ENCODE assay signal across 12 cellular contexts in the genomic region with DNA sequence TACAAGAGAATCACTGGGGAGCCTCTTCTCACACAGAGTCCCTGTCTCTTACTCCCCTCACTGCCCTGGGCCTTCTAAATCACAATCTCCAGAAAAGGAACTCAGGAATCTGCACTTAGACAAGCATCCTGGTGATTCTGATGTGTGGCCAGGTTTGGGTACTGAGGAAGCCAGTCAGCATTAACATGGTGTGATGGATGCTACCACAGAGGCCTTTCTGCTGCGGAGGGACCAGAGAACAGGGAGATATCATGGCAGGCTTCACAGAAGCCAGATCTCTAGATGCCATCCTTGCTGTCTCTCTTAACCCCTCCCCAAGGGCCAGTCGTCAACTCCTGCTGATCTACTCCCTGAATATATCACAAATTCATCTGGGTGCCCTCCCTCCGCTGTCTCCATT. TPM values are rescaled to one million over a fixed set of nuclear protein-coding genes. Genes with fewer than 3 reads are reported as not detected.
DNase-seq lines count a peak whose midpoint lies in the region; ATAC-seq and TF ChIP-seq lines count a peak whose summit lies in the region.
"Had no signal": no experiment of that assay in that cellular context is flagged by ENCODE, and none has a peak within 500 bp of the region (broad histone marks: within the 10 kb centered on the region; RNA-seq: fewer than 3 reads in every experiment).

No MANE protein-coding gene starts in this region.

- H3K27ac ChIP-seq in ACC112 (ENCODE audit: low read depth, low read length) (no peak overlapping the region), H9 (ENCODE audit: insufficient read length, low read depth, low read length) (no peak overlapping the region), mesenchymal stem cell (ENCODE audit: low read length, poor library complexity, severe bottlenecking) (no peak overlapping the region), left lung (no peak overlapping the region), spleen (no peak overlapping the region)
- H3K27ac ChIP-seq: SJSA1 had no signal

- H2AFZ ChIP-seq in ACC112 (ENCODE audit: low read length, unreplicated experiment) (no peak overlapping the region), H9 (ENCODE audit: low read length) (no peak overlapping the region), mesenchymal stem cell (ENCODE audit: low read depth, low read length) (no peak overlapping the region)

- H3K4me1 ChIP-seq in ACC112 (ENCODE audit: control insufficient read depth, insufficient read depth, low read length, unreplicated experiment) = peaks cover 17% of the 10 kb centered on the region
- peaks cover 4% of the 10 kb centered on the region; the same call in 1 of the 2 replicates for H3K4me1 ChIP-seq in H9 (ENCODE audit: insufficient read depth, low read length)
- H3K4me1 ChIP-seq in mesenchymal stem cell (ENCODE audit: control insufficient read depth, insufficient read depth, low read depth, low read length) = peaks cover 34% of the 10 kb centered on the region
- H3K4me1 ChIP-seq in left lung = peaks cover 18 to 39% of the 10 kb centered on the region in 2 donors
- H3K4me1 ChIP-seq in spleen = peaks cover 0 to 43% (median 24%) of the 10 kb centered on the region in 6 donors

- peak overlapping the region; percentile 96; the same call in 1 of the 2 replicates for H3K4me3 ChIP-seq in ACC112 (ENCODE audit: low read depth, low read length)
- H3K4me3 ChIP-seq in mesenchymal stem cell (ENCODE audit: insufficient read depth in 1 of 2, low read depth in 1 of 2, low read length in 2 of 2) = peak overlapping the region in 1 of 2 experiments; percentile 81
- peak overlapping the region in 1 of 2 donors; percentile 61 for H3K4me3 ChIP-seq in left lung
- H3K4me3 ChIP-seq in spleen = no peak overlapping the region

- peak overlapping the region; percentile 66 to 85 for H3K4me3 Mint-ChIP-seq in H9
- peak overlapping the region; percentile 62 for H3K4me3 Mint-ChIP-seq in activated naive CD8-positive, alpha-beta T cell treated with anti-CD3 and anti-CD28 coated beads, Interleukin-2, amount 10 ng/mL, durations not matched to agents 7 days and 5 days
- H3K4me3 Mint-ChIP-seq: dendritic cell treated with granulocyte-macrophage colony-stimulating factor and Interleukin-4, amounts not matched to agents 40 ng/mL and 50 ng/mL, for 4 days had no signal

- H3K79me2 ChIP-seq in ACC112 (ENCODE audit: control insufficient read depth, insufficient read depth, low read length, unreplicated experiment) = peaks cover 21% of the 10 kb centered on the region
- H3K79me2 ChIP-seq in H9 (ENCODE audit: insufficient read depth, low read length) = peaks cover 6% of the 10 kb centered on the region; the same call in 1 of the 2 replicates

- H2BK15ac ChIP-seq in H9 (ENCODE audit: low read depth, low read length) (no peak overlapping the region), mesenchymal stem cell (ENCODE audit: low read depth, poor library complexity, severe bottlenecking) (no peak overlapping the region)

- no peak overlapping the region for H3K18ac ChIP-seq in H9 (ENCODE audit: insufficient read length, low read depth, low read length)
- no peak overlapping the region for H3K18ac ChIP-seq in mesenchymal stem cell (ENCODE audit: low read depth in 1 of 2, low read length in 2 of 2)

- H3K36me3 ChIP-seq in ACC112 (ENCODE audit: insufficient read depth, low read length) (no peaks in the 10 kb centered on the region), mesenchymal stem cell (ENCODE audit: control insufficient read depth in 1 of 2, insufficient read depth in 2 of 2, low read depth in 1 of 2, low read length in 2 of 2) (peaks cover 3 to 7% of the 10 kb centered on the region in 2 experiments), left lung (peaks cover 0 to 1% of the 10 kb centered on the region in 2 donors), spleen (peaks cover 0 to 5% (median under 1%) of the 10 kb centered on the region in 6 donors)

- no peak overlapping the region for H3K4ac ChIP-seq in H9 (ENCODE audit: low read depth, low read length)
- no peak overlapping the region for H3K4ac ChIP-seq in mesenchymal stem cell (ENCODE audit: low read depth in 1 of 2, low read length in 2 of 2)

- H2BK5ac ChIP-seq in H9 (ENCODE audit: insufficient read length, low read length) = no peak overlapping the region
- H2BK5ac ChIP-seq in mesenchymal stem cell (ENCODE audit: low read depth, low read length, poor library complexity, severe bottlenecking) = no peak overlapping the region

- H4K5ac ChIP-seq in H9 (ENCODE audit: insufficient read length, low read depth, low read length) = no peak overlapping the region

- H2AK5ac ChIP-seq in H9 (ENCODE audit: insufficient read length, low read length) (no peak overlapping the region), mesenchymal stem cell (ENCODE audit: low read length, severe bottlenecking) (peak overlapping the region; percentile 35)

- WGBS in H9 (ENCODE audit: extremely low coverage, insufficient read length, low lambda C conversion rate) = no CpG with 5 or more reads among the region's 3 CpGs
- 93% methylated on average over 3 of the region's 3 CpGs for WGBS in mesenchymal stem cell
- WGBS in spleen, 5 donors = 92 to 97% (median 93%) methylated on average over 3 of the region's 3 CpGs

- H3K9me3 Mint-ChIP-seq in H9 = peaks cover 9 to 13% of the 10 kb centered on the region in 2 experiments
- peaks cover 10% of the 10 kb centered on the region for H3K9me3 Mint-ChIP-seq in activated naive CD8-positive, alpha-beta T cell treated with anti-CD3 and anti-CD28 coated beads, Interleukin-2, amount 10 ng/mL, durations not matched to agents 7 days and 5 days

- no peak overlapping the region for H3T11ph ChIP-seq in H9 (ENCODE audit: low read length)

- H3K56ac ChIP-seq in H9 (ENCODE audit: insufficient read length, low read depth, low read length) = no peak overlapping the region

- H3K4me1 Mint-ChIP-seq in H9 = peaks cover 41 to 53% of the 10 kb centered on the region in 2 experiments
- peaks cover 26% of the 10 kb centered on the region for H3K4me1 Mint-ChIP-seq in activated naive CD8-positive, alpha-beta T cell treated with anti-CD3 and anti-CD28 coated beads, Interleukin-2, amount 10 ng/mL, durations not matched to agents 7 days and 5 days

- no peak overlapping the region for H3K23ac ChIP-seq in H9 (ENCODE audit: insufficient read length, low read depth, low read length)
- H3K23ac ChIP-seq in mesenchymal stem cell (ENCODE audit: low read length in 2 of 2) = no peak overlapping the region

- no peak overlapping the region for H3K14ac ChIP-seq in H9 (ENCODE audit: insufficient read depth, low read length)
- H3K14ac ChIP-seq in mesenchymal stem cell (ENCODE audit: low read length in 2 of 2) = no peak overlapping the region

- TF ChIP-seq CTCF in H9 (conservative IDR thresholded peaks at IDR 0.05) (no peak), left lung (IDR thresholded peaks at IDR 0.05) (no peak), spleen (IDR thresholded peaks at IDR 0.05 in 8 of 11, conservative IDR thresholded peaks at IDR 0.05 in 3 of 11) (no peak)

- DNase-seq in H9 = no peak
- no peak for DNase-seq in activated naive CD8-positive, alpha-beta T cell treated with anti-CD3 and anti-CD28 coated beads, Interleukin-2, amount 10 ng/mL, durations not matched to agents 7 days and 5 days
- no peak for DNase-seq in mesenchymal stem cell
- no peak for DNase-seq in NCI-H524 treated with DMSO at 0.1 percent for 48 hours (lab: John Stamatoyannopoulos, UW)
- DNase-seq in left lung = no peak
- no peak for DNase-seq in spleen
- no peak for DNase-seq in AG20443 (ENCODE audit: low spot score)
- DNase-seq: Kasumi-1, NCI-H446 had no signal

- no peak overlapping the region for H3K9ac ChIP-seq in H9 (ENCODE audit: extremely low read depth, insufficient read length, low read length)
- peak overlapping the region; percentile 80 for H3K9ac ChIP-seq in mesenchymal stem cell (ENCODE audit: low read length)

- H4K8ac ChIP-seq in H9 (replicated peaks; ENCODE audit: insufficient read length, low read depth, low read length) (no peak overlapping the region), mesenchymal stem cell (ENCODE audit: low read length) (no peak overlapping the region)

- no peak overlapping the region for H2BK12ac ChIP-seq in H9 (ENCODE audit: insufficient read length, low read depth, low read length)
- H2BK12ac ChIP-seq in mesenchymal stem cell (ENCODE audit: low read length in 2 of 2) = no peak overlapping the region

- no peak for ATAC-seq in activated naive CD8-positive, alpha-beta T cell treated with anti-CD3 and anti-CD28 coated beads, Interleukin-2, amount 10 ng/mL, durations not matched to agents 7 days and 5 days (ENCODE audit: low read depth)
- ATAC-seq in left lung = no peak

- H2BK20ac ChIP-seq in H9 (ENCODE audit: low read depth, low read length, poor library complexity, severe bottlenecking) = no peak overlapping the region

- peaks cover 8% of the 10 kb centered on the region for H3K23me2 ChIP-seq in H9 (ENCODE audit: insufficient read length, low read depth, low read length, poor library complexity, severe bottlenecking)

- intact Hi-C loops in left lung (cut with DNase I) = loop anchor here in 1 of 2 donors (10.0 kb wide), 1 partner anchor 260 kb away; no protein-coding TSS in a partner anchor
- intact Hi-C loops in spleen (cut with DNase I; ENCODE audit: low total_unique reads) = no loop called here

- peaks cover 15 to 28% (median 16%) of the 10 kb centered on the region in 3 experiments; a peak in 6 of 7 replicates for H3K36me3 Mint-ChIP-seq in H9 (ENCODE audit: insufficient read depth in 1 of 3, low read depth in 3 of 3)
- peaks cover 4% of the 10 kb centered on the region for H3K36me3 Mint-ChIP-seq in activated naive CD8-positive, alpha-beta T cell treated with anti-CD3 and anti-CD28 coated beads, Interleukin-2, amount 10 ng/mL, durations not matched to agents 7 days and 5 days

- H3K79me1 ChIP-seq in H9 (ENCODE audit: insufficient read depth, low read depth, low read length, poor library complexity, severe bottlenecking) (peaks cover 7% of the 10 kb centered on the region), mesenchymal stem cell (replicated peaks; ENCODE audit: low read length, poor library complexity, severe bottlenecking) (peaks cover 20% of the 10 kb centered on the region)

- H3K4me2 ChIP-seq in H9 (ENCODE audit: insufficient read depth, insufficient read length, low read length) (peak overlapping the region; percentile 81), mesenchymal stem cell (ENCODE audit: low read length, poor library complexity, severe bottlenecking) (no peak overlapping the region)

- H2BK120ac ChIP-seq in H9 (ENCODE audit: low read depth, low read length, poor library complexity, severe bottlenecking) (no peak overlapping the region), mesenchymal stem cell (ENCODE audit: low read depth, low read length) (no peak overlapping the region)

- POLR2A ChIA-PET in activated naive CD8-positive, alpha-beta T cell treated with anti-CD3 and anti-CD28 coated beads, Interleukin-2, amount 10 ng/mL, durations not matched to agents 7 days and 5 days (lab: Charles Lee) = no interaction called here

- TF ChIP-seq POLR2A in spleen (IDR thresholded peaks at IDR 0.05) = no peak

- no peak overlapping the region; a peak in 1 of 7 replicates for H3K27ac Mint-ChIP-seq in H9
- H3K27ac Mint-ChIP-seq in activated naive CD8-positive, alpha-beta T cell treated with anti-CD3 and anti-CD28 coated beads, Interleukin-2, amount 10 ng/mL, durations not matched to agents 7 days and 5 days = no peak overlapping the region
- H3K27ac Mint-ChIP-seq: dendritic cell treated with granulocyte-macrophage colony-stimulating factor and Interleukin-4, amounts not matched to agents 40 ng/mL and 50 ng/mL, for 4 days had no signal

- no peak overlapping the region for H4K91ac ChIP-seq in H9 (ENCODE audit: insufficient read length, low read depth, low read length)
- no peak overlapping the region for H4K91ac ChIP-seq in mesenchymal stem cell (ENCODE audit: low read length)

- H3K27me3 ChIP-seq in ACC112 (ENCODE audit: insufficient read depth, low read length) (no peaks in the 10 kb centered on the region), H9 (ENCODE audit: insufficient read depth, low read length) (no peaks in the 10 kb centered on the region), mesenchymal stem cell (ENCODE audit: control insufficient read depth in 1 of 2, insufficient read depth in 1 of 2, low read length in 2 of 2) (no peaks in the 10 kb centered on the region), left lung (peaks cover 0 to 19% of the 10 kb centered on the region in 2 donors), spleen (replicated peaks in 1 of 7) (peaks cover 0 to 12% (median 0%) of the 10 kb centered on the region in 7 donors)
- H3K27me3 ChIP-seq: SJSA1 had no signal

- H3K9me3 ChIP-seq in H9 (ENCODE audit: control insufficient read depth, low read depth, low read length) = no peaks in the 10 kb centered on the region
- H3K9me3 ChIP-seq in mesenchymal stem cell (ENCODE audit: control insufficient read depth, low read length) = peaks cover 7% of the 10 kb centered on the region
- no peaks in the 10 kb centered on the region for H3K9me3 ChIP-seq in left lung
- peaks cover 0 to 13% (median 9%) of the 10 kb centered on the region in 8 donors for H3K9me3 ChIP-seq in spleen

- peaks cover 4% of the 10 kb centered on the region for H4K20me1 ChIP-seq in H9 (ENCODE audit: control insufficient read depth, insufficient read depth, insufficient read length)

- H3K27me3 Mint-ChIP-seq in H9 (ENCODE audit: low read depth) = peaks cover 15% of the 10 kb centered on the region
- peaks cover 12% of the 10 kb centered on the region for H3K27me3 Mint-ChIP-seq in activated naive CD8-positive, alpha-beta T cell treated with anti-CD3 and anti-CD28 coated beads, Interleukin-2, amount 10 ng/mL, durations not matched to agents 7 days and 5 days

RNA-seq across cellular contexts. Expression of a gene that starts 1.6 kb away (rescaled TPM):
- total RNA-seq in H9 (2021) = 44.5 and 46.3 TPM in 2 replicates
- 1 to 10 TPM; 8.2 to 9.5 TPM for total RNA-seq in activated naive CD8-positive, alpha-beta T cell treated with anti-CD3 and anti-CD28 coated beads, Interleukin-2, amount 10 ng/mL, durations not matched to agents 7 days and 5 days
- 12.3 TPM for polyA plus RNA-seq in mesenchymal stem cell (2013, experiment 1 of 2)
- 11.9 TPM for polyA plus RNA-seq in mesenchymal stem cell (2013, experiment 2 of 2)
- total RNA-seq in left lung = 10 to 100 TPM; 23.4 to 26.9 TPM
- 1 to 10 TPM; 5.2 to 9.4 (median 7.0) TPM for total RNA-seq in spleen
- polyA plus RNA-seq in spleen = 1 to 10 TPM; 4.9 to 8.2 (median 7.7) TPM

RNA-seq across cellular contexts. Expression of a gene that starts 12.7 kb away (rescaled TPM):
- total RNA-seq in H9 (2021) (18.0 and 18.5 TPM in 2 replicates), left lung (10 to 100 TPM; 20.0 to 21.3 TPM), spleen (1 to 10 TPM; 1.2 to 3.2 (median 2.6) TPM)
- 10 to 100 TPM; 12.2 to 12.6 TPM for total RNA-seq in activated naive CD8-positive, alpha-beta T cell treated with anti-CD3 and anti-CD28 coated beads, Interleukin-2, amount 10 ng/mL, durations not matched to agents 7 days and 5 days
- polyA plus RNA-seq in mesenchymal stem cell (2013, experiment 1 of 2) = 0.68 TPM
- 0.67 TPM for polyA plus RNA-seq in mesenchymal stem cell (2013, experiment 2 of 2)
- 1 to 10 TPM; 2.1 to 2.6 (median 2.3) TPM for polyA plus RNA-seq in spleen
